Comparison of ENCODE assay signal across 9 cellular contexts in the genomic region with DNA sequence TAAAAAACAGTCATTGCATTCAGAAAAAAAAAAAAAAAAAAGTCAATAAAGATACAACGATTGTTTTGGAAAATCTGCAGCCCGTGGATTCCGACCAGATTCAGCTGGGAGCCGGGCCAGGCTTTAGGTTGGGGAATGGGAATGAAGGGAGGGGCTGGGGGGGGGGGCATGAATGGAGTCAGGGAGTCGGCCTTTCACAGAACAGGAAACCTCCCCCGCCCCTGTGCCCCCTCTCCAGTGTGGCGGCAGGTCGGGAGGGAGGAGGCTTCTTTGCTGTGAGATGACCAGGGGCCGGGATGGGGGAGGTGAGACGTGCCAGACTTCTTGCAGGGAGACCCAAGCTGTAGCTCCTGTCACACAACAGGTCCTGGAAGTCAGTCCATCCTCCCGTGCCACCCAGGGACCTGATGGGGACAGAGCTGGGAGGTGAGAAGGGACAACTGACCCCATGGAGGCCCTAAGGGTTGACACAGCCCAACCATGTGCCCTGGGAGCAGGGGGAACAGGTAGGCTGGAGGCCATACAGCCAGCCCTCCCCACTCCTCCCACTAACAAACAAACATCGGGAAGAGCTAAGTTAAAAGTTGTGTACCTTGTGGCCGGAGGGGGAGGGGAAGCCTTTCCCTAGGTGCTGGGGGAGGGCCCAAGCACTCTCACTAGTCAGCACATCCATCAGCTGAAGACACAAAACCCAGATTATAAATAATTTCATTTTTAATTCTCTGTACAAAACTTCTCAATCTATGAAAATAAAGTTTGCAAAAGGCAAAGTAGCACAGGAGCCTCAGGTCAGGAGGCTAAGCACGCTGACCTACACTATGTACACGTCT. TPM values are rescaled to one million over a fixed set of nuclear protein-coding genes. Genes with fewer than 3 reads are reported as not detected.
DNase-seq lines count a peak whose midpoint lies in the region; ATAC-seq and TF ChIP-seq lines count a peak whose summit lies in the region.
"Had no signal": no experiment of that assay in that cellular context is flagged by ENCODE, and none has a peak within 500 bp of the region (broad histone marks: within the 10 kb centered on the region; RNA-seq: fewer than 3 reads in every experiment).

No MANE protein-coding gene starts in this region.

- H3K4me3 ChIP-seq in Karpas-422 (ENCODE audit: low read length), result no peak overlapping the region
- no peak overlapping the region for H3K4me3 ChIP-seq in parathyroid adenoma (ENCODE audit: low read depth, low read length)
- no peak overlapping the region for H3K4me3 ChIP-seq in mucosa of descending colon

- H3K4me2 ChIP-seq in Karpas-422 (ENCODE audit: low read depth, low read length, poor library complexity, severe bottlenecking) (no peak overlapping the region), parathyroid adenoma (ENCODE audit: low read length) (peak overlapping the region; percentile 27)

- H3K9me3 ChIP-seq in Karpas-422 (ENCODE audit: low read length), result no peaks in the 10 kb centered on the region
- H3K9me3 ChIP-seq in parathyroid adenoma (ENCODE audit: control insufficient read depth, low read length), result no peaks in the 10 kb centered on the region
- H3K9me3 ChIP-seq in mucosa of descending colon, result no peaks in the 10 kb centered on the region

- no peak for TF ChIP-seq CTCF in endothelial cell (IDR thresholded peaks at IDR 0.05; ENCODE audit: unreplicated experiment)
- TF ChIP-seq CTCF in parathyroid adenoma (IDR thresholded peaks at IDR 0.05), result no peak
- no peak for TF ChIP-seq CTCF in mucosa of descending colon (IDR thresholded peaks at IDR 0.05)
- no peak for TF ChIP-seq CTCF in omental fat pad (IDR thresholded peaks at IDR 0.05)

- H3K4me3 Mint-ChIP-seq in endothelial cell (ENCODE audit: unreplicated experiment), result no peak overlapping the region

- H3K9me2 ChIP-seq in Karpas-422 (replicated peaks; ENCODE audit: insufficient read depth, low read length), result no peaks in the 10 kb centered on the region

- DNase-seq in ELF-1 (ENCODE audit: low read depth, low spot score) (peak; percentile 73), Karpas-422 (peak; percentile 54), endothelial cell (ENCODE audit: low spot score) (no peak), mucosa of descending colon (no peak), omental fat pad (ENCODE audit: low spot score) (no peak), ecto neural progenitor cell (ENCODE audit: low spot score) (no peak)
- DNase-seq in activated effector memory CD4-positive, alpha-beta T cell treated with anti-CD3 and anti-CD28 coated beads, Interleukin-2, amount 50 U/mL, for 16 hours, result no peak
- DNase-seq: foreskin keratinocyte had no signal

- intact Hi-C loops in mucosa of descending colon (cut with DNase I, micrococcal nuclease), result loop anchor here in 1 of 2 donors (5.0 kb wide), 1 partner anchor 51 kb away; no protein-coding TSS in a partner anchor

- H3K36me3 ChIP-seq in Karpas-422 (ENCODE audit: insufficient read depth, low read length), result peaks cover 6% of the 10 kb centered on the region; the same call in 1 of the 2 replicates
- H3K36me3 ChIP-seq in parathyroid adenoma (ENCODE audit: control insufficient read depth, insufficient read depth, low read length), result no peaks in the 10 kb centered on the region
- H3K36me3 ChIP-seq in mucosa of descending colon (ENCODE audit: low read depth), result peaks cover 4% of the 10 kb centered on the region

- no peaks in the 10 kb centered on the region for H4K20me1 ChIP-seq in Karpas-422 (ENCODE audit: insufficient read depth, low read depth, low read length)

- H3K36me3 Mint-ChIP-seq in endothelial cell (ENCODE audit: low read depth, unreplicated experiment), result peaks cover 7% of the 10 kb centered on the region

- 0 out of 2 replicates have a peak overlapping the region, but pooled peaks have one; percentile 31 for H3K9ac ChIP-seq in Karpas-422 (ENCODE audit: low read length)
- no peak overlapping the region for H3K9ac ChIP-seq in parathyroid adenoma

- H2AFZ ChIP-seq in Karpas-422 (ENCODE audit: low read length), result no peak overlapping the region
- H2AFZ ChIP-seq in parathyroid adenoma, result no peak overlapping the region

- H3K27me3 ChIP-seq in Karpas-422 (ENCODE audit: low read length) (no peaks in the 10 kb centered on the region), parathyroid adenoma (ENCODE audit: control insufficient read depth, insufficient read depth, low read length) (no peaks in the 10 kb centered on the region)
- H3K27me3 ChIP-seq: foreskin keratinocyte had no signal

- H3K27ac Mint-ChIP-seq in endothelial cell (ENCODE audit: unreplicated experiment), result peak overlapping the region; percentile 64

- H3K27ac ChIP-seq in Karpas-422 (ENCODE audit: low read length) (peak overlapping the region; percentile 68), parathyroid adenoma (peak overlapping the region; percentile 15)
- H3K27ac ChIP-seq: foreskin keratinocyte had no signal

- H3K27me3 Mint-ChIP-seq in endothelial cell (ENCODE audit: unreplicated experiment), result peaks cover 41% of the 10 kb centered on the region

- H3K4me1 Mint-ChIP-seq in endothelial cell (ENCODE audit: unreplicated experiment), result peaks cover 16% of the 10 kb centered on the region

- ATAC-seq in mucosa of descending colon (no peak), omental fat pad (ENCODE audit: low FRiP score) (no peak)

- H3K4me1 ChIP-seq in Karpas-422 (ENCODE audit: low read length) (peaks cover 20% of the 10 kb centered on the region), parathyroid adenoma (peaks cover 9% of the 10 kb centered on the region), mucosa of descending colon (ENCODE audit: low read depth) (peaks cover 4% of the 10 kb centered on the region)
- H3K4me1 ChIP-seq: foreskin keratinocyte had no signal

- H3K79me2 ChIP-seq in Karpas-422 (ENCODE audit: low read length) (no peaks in the 10 kb centered on the region), parathyroid adenoma (peaks cover 4% of the 10 kb centered on the region)

- H3K9me3 Mint-ChIP-seq in endothelial cell (ENCODE audit: unreplicated experiment), result no peaks in the 10 kb centered on the region

RNA-seq across cellular contexts. Expression of gene SREBF1, which starts 25.2 kb away (rescaled TPM):
- total RNA-seq in Karpas-422 (2014; rRNA removed; shearing (Covaris generic); ENCODE audit: low replicate concordance), result 52.0 and 103 TPM in 2 replicates
- total RNA-seq in endothelial cell (ENCODE audit: unreplicated experiment) (146 TPM), mucosa of descending colon (100 to 1,000 TPM; 161 to 179 (median 170) TPM), omental fat pad (100 to 1,000 TPM in 1 of 4 donors, 10 to 100 TPM in 3; 18.5 to 118 (median 31.2) TPM)

Comparison
In these comparisons a context has a peak if more than half of its experiments do, and no peak if none do; other contexts are left out.
1. DNase-seq: peak in ELF-1 (single experiment) and Karpas-422 (single experiment); none in endothelial cell (single experiment), mucosa of descending colon (0 of 3), activated effector memory CD4-positive, alpha-beta T cell treated with anti-CD3 and anti-CD28 coated beads, Interleukin-2, amount 50 U/mL, for 16 hours (single experiment), omental fat pad (single experiment) and ecto neural progenitor cell (single experiment).